Comparison of ENCODE assay signal across 8 cellular contexts in genomic region chr3:98733778-98734281, GRCh38. TPM values are rescaled to one million over a fixed set of nuclear protein-coding genes. Genes with fewer than 3 reads are reported as not detected.
DNase-seq lines count a peak whose midpoint lies in the region; ATAC-seq and TF ChIP-seq lines count a peak whose summit lies in the region.

No MANE protein-coding gene starts in this region.

- H3K9me3 ChIP-seq in breast epithelium (no peaks in the 10 kb centered on the region), right lobe of liver (no peaks in the 10 kb centered on the region), tibial artery (no peaks in the 10 kb centered on the region)

- intact Hi-C loops in breast epithelium (cut with DNase I; ENCODE audit: low total_unique reads) (no loop called here), right lobe of liver (cut with DNase I) (loop anchor here in 1 of 2 donors (10.0 kb wide), 1 partner anchor 51 kb away; no protein-coding TSS in a partner anchor), tibial artery (cut with DNase I; ENCODE audit: low total_unique reads) (loop anchor here (2.0 kb wide), 1 partner anchor 75 kb away; no protein-coding TSS in a partner anchor)

- H3K36me3 ChIP-seq in breast epithelium (no peaks in the 10 kb centered on the region), right lobe of liver (no peaks in the 10 kb centered on the region), tibial artery (no peaks in the 10 kb centered on the region)

- 2% methylated on average over 15 of the region's 16 CpGs for WGBS in right lobe of liver (ENCODE audit: insufficient coverage, low coverage, low lambda C conversion rate, missing lambda C conversion rate)

- peak overlapping the region; percentile 74 to 81 (median 80) for H3K4me3 ChIP-seq in breast epithelium
- peak overlapping the region; percentile 78 to 97 (median 96) for H3K4me3 ChIP-seq in right lobe of liver
- peak overlapping the region; percentile 77 to 96 for H3K4me3 ChIP-seq in tibial artery

- H3K27me3 ChIP-seq in breast epithelium (no peaks in the 10 kb centered on the region), right lobe of liver (no peaks in the 10 kb centered on the region), tibial artery (no peaks in the 10 kb centered on the region)

- DNase-seq in NCI-H510A treated with DMSO at 0.1 percent for 48 hours (lab: John Stamatoyannopoulos, UW) (peak; percentile 1), NCI-H510A (lab: John Stamatoyannopoulos, UW) (no peak), HuH-7 (ENCODE audit: low spot score) (peak; percentile 71), breast epithelium (ENCODE audit: low spot score in 2 of 2) (no peak), right lobe of liver (peak; percentile 38 to 66 (median 65)), tibial artery (no peak), HCEC 1CT (no peak)

- TF ChIP-seq CTCF in breast epithelium (IDR thresholded peaks at IDR 0.05) = no peak
- TF ChIP-seq CTCF in right lobe of liver (IDR thresholded peaks at IDR 0.05) = no peak
- no peak for TF ChIP-seq CTCF in tibial artery (IDR thresholded peaks at IDR 0.05)

- H3K4me1 ChIP-seq in breast epithelium = no peaks in the 10 kb centered on the region
- peaks cover 0 to 21% (median 3%) of the 10 kb centered on the region in 4 donors for H3K4me1 ChIP-seq in right lobe of liver
- peaks cover 0 to 25% (median 9%) of the 10 kb centered on the region in 4 donors for H3K4me1 ChIP-seq in tibial artery

- TF ChIP-seq POLR2A in breast epithelium (IDR thresholded peaks at IDR 0.05) = no peak
- TF ChIP-seq POLR2A in right lobe of liver (IDR thresholded peaks at IDR 0.05) = no peak

- H3K27ac ChIP-seq in breast epithelium = peak overlapping the region in 1 of 2 donors; percentile 76
- H3K27ac ChIP-seq in right lobe of liver = peak overlapping the region; percentile 74 to 90 (median 89)
- H3K27ac ChIP-seq in tibial artery = peak overlapping the region; percentile 81 to 85

- ATAC-seq in right lobe of liver (peak; percentile 22 to 66 (median 40)), HG03139 (IDR thresholded peaks at IDR 0.05; ENCODE audit: unreplicated experiment) (no peak)

RNA-seq across cellular contexts. Expression of gene ST3GAL6, which starts 29.3 kb away (rescaled TPM):
- total RNA-seq in breast epithelium (10 to 100 TPM; 16.1 to 52.6 (median 22.1) TPM), right lobe of liver (10 to 100 TPM; 17.8 to 69.6 (median 31.5) TPM)

Comparison
In these comparisons a context has a peak if more than half of its experiments do, and no peak if none do; other contexts are left out.
1. DNase-seq: peak in NCI-H510A treated with DMSO at 0.1 percent for 48 hours (single experiment), HuH-7 (single experiment) and right lobe of liver (3 of 3); none in NCI-H510A (single experiment), breast epithelium (0 of 2), tibial artery (0 of 2) and HCEC 1CT (single experiment).
2. Peak in every context shown above with its lines, with median percentiles within 50 percentile points of each other: H3K4me3 ChIP-seq.